Comparison of ENCODE assay signal across 1 cellular context in the genomic region with DNA sequence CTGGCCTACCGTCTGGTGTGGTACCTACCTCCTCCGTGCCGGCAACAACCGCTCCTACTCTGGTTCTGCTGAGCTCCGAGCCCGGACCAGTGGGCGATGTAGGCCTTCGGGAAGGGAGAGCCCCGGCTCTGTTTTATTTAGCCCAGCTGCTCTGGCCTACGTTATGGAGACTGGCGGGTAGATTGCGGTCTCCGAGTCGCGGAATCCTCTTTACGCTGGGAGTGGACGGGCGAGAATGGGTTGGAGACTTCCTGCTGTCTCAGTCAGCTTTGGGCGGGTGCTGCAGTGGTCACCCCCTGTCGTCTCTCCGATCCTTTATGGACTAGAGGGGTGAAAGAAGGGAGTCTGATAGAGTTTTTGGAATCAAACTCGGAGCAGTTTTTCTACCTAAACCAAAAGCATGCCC.
A peak's percentile ranks its signal among the peaks of the same experiment; 100 is the strongest.
TF ChIP-seq lines count a peak whose summit lies in the region.

No MANE protein-coding gene starts in this region.

TF ChIP-seq in K562, 482 proteins besides CTCF, POLR2A, EP300 and RAD21 (continued from another document and continues in another):
- TF ChIP-seq, protein P1, sequence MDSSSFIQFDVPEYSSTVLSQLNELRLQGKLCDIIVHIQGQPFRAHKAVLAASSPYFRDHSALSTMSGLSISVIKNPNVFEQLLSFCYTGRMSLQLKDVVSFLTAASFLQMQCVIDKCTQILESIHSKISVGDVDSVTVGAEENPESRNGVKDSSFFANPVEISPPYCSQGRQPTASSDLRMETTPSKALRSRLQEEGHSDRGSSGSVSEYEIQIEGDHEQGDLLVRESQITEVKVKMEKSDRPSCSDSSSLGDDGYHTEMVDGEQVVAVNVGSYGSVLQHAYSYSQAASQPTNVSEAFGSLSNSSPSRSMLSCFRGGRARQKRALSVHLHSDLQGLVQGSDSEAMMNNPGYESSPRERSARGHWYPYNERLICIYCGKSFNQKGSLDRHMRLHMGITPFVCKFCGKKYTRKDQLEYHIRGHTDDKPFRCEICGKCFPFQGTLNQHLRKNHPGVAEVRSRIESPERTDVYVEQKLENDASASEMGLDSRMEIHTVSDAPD (CRISPR knock-in tag; IDR thresholded peaks at IDR 0.05): no peak
- no peak for TF ChIP-seq ZNF184 (CRISPR knock-in tag; IDR thresholded peaks at IDR 0.05)
- TF ChIP-seq MTA1 (IDR thresholded peaks at IDR 0.05; ENCODE audit: borderline replicate concordance): no peak
- TF ChIP-seq, protein P2, sequence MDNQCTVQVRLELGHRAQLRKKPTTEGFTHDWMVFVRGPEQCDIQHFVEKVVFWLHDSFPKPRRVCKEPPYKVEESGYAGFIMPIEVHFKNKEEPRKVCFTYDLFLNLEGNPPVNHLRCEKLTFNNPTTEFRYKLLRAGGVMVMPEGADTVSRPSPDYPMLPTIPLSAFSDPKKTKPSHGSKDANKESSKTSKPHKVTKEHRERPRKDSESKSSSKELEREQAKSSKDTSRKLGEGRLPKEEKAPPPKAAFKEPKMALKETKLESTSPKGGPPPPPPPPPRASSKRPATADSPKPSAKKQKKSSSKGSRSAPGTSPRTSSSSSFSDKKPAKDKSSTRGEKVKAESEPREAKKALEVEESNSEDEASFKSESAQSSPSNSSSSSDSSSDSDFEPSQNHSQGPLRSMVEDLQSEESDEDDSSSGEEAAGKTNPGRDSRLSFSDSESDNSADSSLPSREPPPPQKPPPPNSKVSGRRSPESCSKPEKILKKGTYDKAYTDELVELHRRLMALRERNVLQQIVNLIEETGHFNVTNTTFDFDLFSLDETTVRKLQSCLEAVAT (IDR thresholded peaks at IDR 0.05): no peak; a peak in 1 of 4 replicates
- no peak for TF ChIP-seq SRSF7 (optimal IDR thresholded peaks at IDR 0.05; ENCODE audit: low read depth, low read length)
- TF ChIP-seq HDAC8 (tag; IDR thresholded peaks at IDR 0.05): no peak
- TF ChIP-seq, protein P3, sequence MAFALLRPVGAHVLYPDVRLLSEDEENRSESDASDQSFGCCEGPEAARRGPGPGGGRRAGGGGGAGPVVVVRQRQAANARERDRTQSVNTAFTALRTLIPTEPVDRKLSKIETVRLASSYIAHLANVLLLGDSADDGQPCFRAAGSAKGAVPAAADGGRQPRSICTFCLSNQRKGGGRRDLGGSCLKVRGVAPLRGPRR (CRISPR knock-in tag; IDR thresholded peaks at IDR 0.05): no peak
- TF ChIP-seq ZNF224 (CRISPR knock-in tag; IDR thresholded peaks at IDR 0.05): 0 out of 2 replicates have a peak, but pooled peaks have one; percentile 38
- no peak for TF ChIP-seq ZBTB2 (IDR thresholded peaks at IDR 0.05)
- no peak for TF ChIP-seq KAT8 (IDR thresholded peaks at IDR 0.05; ENCODE audit: low read depth)
- no peak for TF ChIP-seq PYGO2 (tag; IDR thresholded peaks at IDR 0.05)
- TF ChIP-seq TBP (optimal IDR thresholded peaks at IDR 0.05; ENCODE audit: low read depth, low read length): no peak
- TF ChIP-seq NELFE (IDR thresholded peaks at IDR 0.05; ENCODE audit: insufficient read depth, insufficient read length): no peak
- TF ChIP-seq LEF1 (IDR thresholded peaks at IDR 0.05): no peak
- TF ChIP-seq CBX8 (IDR thresholded peaks at IDR 0.05; ENCODE audit: borderline replicate concordance, extremely low read depth, low read depth, low read length, poor library complexity, severe bottlenecking): no peak
- no peak for TF ChIP-seq SAP30 (IDR thresholded peaks at IDR 0.05; ENCODE audit: borderline replicate concordance, insufficient read depth, low read depth, low read length, poor library complexity, severe bottlenecking)
- TF ChIP-seq PRMT5 (CRISPR knock-in tag; IDR thresholded peaks at IDR 0.05): no peak
- no peak for TF ChIP-seq PHF20 (IDR thresholded peaks at IDR 0.05; ENCODE audit: partially characterized antibody)
- no peak for TF ChIP-seq HDGF (IDR thresholded peaks at IDR 0.05)
- TF ChIP-seq RBM22 (IDR thresholded peaks at IDR 0.05; ENCODE audit: low read depth, low read length, poor library complexity, severe bottlenecking): no peak
- no peak for TF ChIP-seq AFF4 (CRISPR knock-in tag; IDR thresholded peaks at IDR 0.05)
- TF ChIP-seq SRF (CRISPR knock-in tag; IDR thresholded peaks at IDR 0.05): no peak
- TF ChIP-seq PPARD (CRISPR knock-in tag; IDR thresholded peaks at IDR 0.05): no peak
- no peak for TF ChIP-seq ZBTB8A (IDR thresholded peaks at IDR 0.05; ENCODE audit: partially characterized antibody)
- TF ChIP-seq MYC (IDR thresholded peaks at IDR 0.05; ENCODE audit: low read depth, low read length): no peak
- TF ChIP-seq MYC (CRISPR knock-in tag; IDR thresholded peaks at IDR 0.05; ENCODE audit: borderline replicate concordance, low read depth): peak; percentile 7; the same call in 1 of the 2 replicates
- TF ChIP-seq CHCHD3 (CRISPR knock-in tag; IDR thresholded peaks at IDR 0.05): peak; percentile 5; the same call in 1 of the 2 replicates
- no peak for TF ChIP-seq ZNF778 (CRISPR knock-in tag; IDR thresholded peaks at IDR 0.05)
- TF ChIP-seq ZNF282 (CRISPR knock-in tag; IDR thresholded peaks at IDR 0.05): no peak
- 0 out of 4 replicates have a peak, but pooled peaks of 1 of the 2 experiments have one; percentile 13 for TF ChIP-seq TRIM24 (IDR thresholded peaks at IDR 0.05)
- no peak for TF ChIP-seq SETDB1 (IDR thresholded peaks at IDR 0.05; ENCODE audit: low read length)
- TF ChIP-seq, protein P4, sequence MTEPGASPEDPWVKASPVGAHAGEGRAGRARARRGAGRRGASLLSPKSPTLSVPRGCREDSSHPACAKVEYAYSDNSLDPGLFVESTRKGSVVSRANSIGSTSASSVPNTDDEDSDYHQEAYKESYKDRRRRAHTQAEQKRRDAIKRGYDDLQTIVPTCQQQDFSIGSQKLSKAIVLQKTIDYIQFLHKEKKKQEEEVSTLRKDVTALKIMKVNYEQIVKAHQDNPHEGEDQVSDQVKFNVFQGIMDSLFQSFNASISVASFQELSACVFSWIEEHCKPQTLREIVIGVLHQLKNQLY (CRISPR knock-in tag; conservative IDR thresholded peaks at IDR 0.05): no peak; a peak in 1 of 4 replicates
- TF ChIP-seq TBL1XR1 (IDR thresholded peaks at IDR 0.05; ENCODE audit: low read length in 2 of 2): no peak
- no peak for TF ChIP-seq CSDE1 (IDR thresholded peaks at IDR 0.05)
- TF ChIP-seq FOXK2 (conservative IDR thresholded peaks at IDR 0.05 in 1 of 2, IDR thresholded peaks at IDR 0.05 in 1 of 2; ENCODE audit: low read depth in 2 of 2): no peak
- no peak for TF ChIP-seq COPS2 (conservative IDR thresholded peaks at IDR 0.05)
- no peak for TF ChIP-seq SNRNP70 (optimal IDR thresholded peaks at IDR 0.05; ENCODE audit: low read depth, low read length)
- 0 out of 2 replicates have a peak, but pooled peaks have one; percentile 45 for TF ChIP-seq OTX1 (CRISPR knock-in tag; IDR thresholded peaks at IDR 0.05)
- TF ChIP-seq FOS (IDR thresholded peaks at IDR 0.05; ENCODE audit: extremely low read depth, insufficient read length): no peak
- TF ChIP-seq BACH1 (tag; IDR thresholded peaks at IDR 0.05): no peak
- no peak for TF ChIP-seq CXXC5 (CRISPR knock-in tag; IDR thresholded peaks at IDR 0.05)
- TF ChIP-seq RFX5 (IDR thresholded peaks at IDR 0.05; ENCODE audit: low read depth, low read length): no peak
- TF ChIP-seq, protein P5, sequence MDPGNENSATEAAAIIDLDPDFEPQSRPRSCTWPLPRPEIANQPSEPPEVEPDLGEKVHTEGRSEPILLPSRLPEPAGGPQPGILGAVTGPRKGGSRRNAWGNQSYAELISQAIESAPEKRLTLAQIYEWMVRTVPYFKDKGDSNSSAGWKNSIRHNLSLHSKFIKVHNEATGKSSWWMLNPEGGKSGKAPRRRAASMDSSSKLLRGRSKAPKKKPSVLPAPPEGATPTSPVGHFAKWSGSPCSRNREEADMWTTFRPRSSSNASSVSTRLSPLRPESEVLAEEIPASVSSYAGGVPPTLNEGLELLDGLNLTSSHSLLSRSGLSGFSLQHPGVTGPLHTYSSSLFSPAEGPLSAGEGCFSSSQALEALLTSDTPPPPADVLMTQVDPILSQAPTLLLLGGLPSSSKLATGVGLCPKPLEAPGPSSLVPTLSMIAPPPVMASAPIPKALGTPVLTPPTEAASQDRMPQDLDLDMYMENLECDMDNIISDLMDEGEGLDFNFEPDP (CRISPR knock-in tag; IDR thresholded peaks at IDR 0.05): no peak
- no peak for TF ChIP-seq MBD2 (IDR thresholded peaks at IDR 0.05; ENCODE audit: borderline replicate concordance, low read depth)
- TF ChIP-seq FOXJ3 (CRISPR knock-in tag; IDR thresholded peaks at IDR 0.05): 0 out of 2 replicates have a peak, but pooled peaks have one; percentile 46
- no peak for TF ChIP-seq HNRNPL (IDR thresholded peaks at IDR 0.05; ENCODE audit: low read depth, low read length)
- no peak for TF ChIP-seq MIER1 (IDR thresholded peaks at IDR 0.05; ENCODE audit: low read depth)
- TF ChIP-seq SPI1 (IDR thresholded peaks at IDR 0.05; ENCODE audit: borderline replicate concordance, low read depth, low read length): no peak
- no peak for TF ChIP-seq NR3C1 (CRISPR knock-in tag; IDR thresholded peaks at IDR 0.05)
- TF ChIP-seq ZC3H4 (CRISPR knock-in tag; IDR thresholded peaks at IDR 0.05; ENCODE audit: borderline replicate concordance): no peak
- TF ChIP-seq CEBPB (tag; IDR thresholded peaks at IDR 0.05): no peak
- no peak for TF ChIP-seq RUNX1 (IDR thresholded peaks at IDR 0.05; ENCODE audit: low read depth)
- TF ChIP-seq RBM25 (IDR thresholded peaks at IDR 0.05; ENCODE audit: low read depth, low read length, severe bottlenecking): no peak
- TF ChIP-seq ELK3 (CRISPR knock-in tag; IDR thresholded peaks at IDR 0.05): no peak
- TF ChIP-seq NEUROD1 (IDR thresholded peaks at IDR 0.05; ENCODE audit: borderline replicate concordance, low read depth, low read length, partially characterized antibody): no peak
- TF ChIP-seq FOXA3 (CRISPR knock-in tag; conservative IDR thresholded peaks at IDR 0.05 in 1 of 2, IDR thresholded peaks at IDR 0.05 in 1 of 2): peak in 1 of 2 experiments; percentile 66; a peak in 1 of 4 replicates
- TF ChIP-seq NFYB (IDR thresholded peaks at IDR 0.05; ENCODE audit: extremely low read depth, insufficient read length): no peak
- no peak for TF ChIP-seq PHTF2 (CRISPR knock-in tag; IDR thresholded peaks at IDR 0.05)
- TF ChIP-seq ZNF740 (CRISPR knock-in tag; IDR thresholded peaks at IDR 0.05): no peak
- TF ChIP-seq ZNF740 (tag; IDR thresholded peaks at IDR 0.05): no peak
- TF ChIP-seq TRIM28 (IDR thresholded peaks at IDR 0.05): no peak
- no peak for TF ChIP-seq FOXA1 (IDR thresholded peaks at IDR 0.05; ENCODE audit: borderline replicate concordance)
